ENCODE assay signal across 1 cellular context in the genomic region with DNA sequence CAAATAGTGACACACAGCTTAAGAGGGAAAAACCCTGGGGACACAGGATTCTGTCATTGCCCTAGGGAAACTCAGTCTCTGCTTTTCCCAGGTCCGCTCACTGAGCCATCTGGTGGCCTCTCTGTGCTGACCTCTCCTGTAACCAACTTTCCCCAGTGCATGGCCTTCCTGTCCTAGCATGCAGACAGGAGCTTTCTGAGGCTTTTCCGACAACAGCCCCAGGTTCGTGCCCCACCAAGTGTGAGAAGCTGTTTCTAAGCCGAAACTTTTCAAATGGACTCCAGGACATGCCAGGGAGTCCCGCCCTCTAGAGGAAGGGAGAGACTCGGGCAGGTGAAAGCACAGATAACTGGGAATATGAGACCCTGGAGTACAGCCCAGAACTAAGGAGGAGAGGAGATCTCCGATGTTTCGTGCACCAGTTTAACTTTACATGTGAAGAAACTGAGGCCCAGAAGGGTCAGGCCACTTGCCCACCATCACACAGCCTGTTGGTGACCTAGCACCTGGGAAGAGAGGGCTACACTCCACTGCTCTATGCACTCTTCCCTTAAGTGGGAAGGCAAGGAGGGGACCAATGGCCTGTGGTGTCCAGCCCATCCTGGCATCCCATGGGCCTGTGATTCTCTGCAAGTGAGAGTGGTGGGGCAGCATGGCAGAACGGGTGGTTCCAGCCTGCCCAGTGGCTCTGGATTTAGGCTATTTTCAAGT.
TF ChIP-seq lines count a peak whose summit lies in the region.

No MANE protein-coding gene starts in this region.

TF ChIP-seq in liver, 16 proteins besides CTCF, POLR2A, EP300 and RAD21 (continued from another document):
- TF ChIP-seq, protein P1, sequence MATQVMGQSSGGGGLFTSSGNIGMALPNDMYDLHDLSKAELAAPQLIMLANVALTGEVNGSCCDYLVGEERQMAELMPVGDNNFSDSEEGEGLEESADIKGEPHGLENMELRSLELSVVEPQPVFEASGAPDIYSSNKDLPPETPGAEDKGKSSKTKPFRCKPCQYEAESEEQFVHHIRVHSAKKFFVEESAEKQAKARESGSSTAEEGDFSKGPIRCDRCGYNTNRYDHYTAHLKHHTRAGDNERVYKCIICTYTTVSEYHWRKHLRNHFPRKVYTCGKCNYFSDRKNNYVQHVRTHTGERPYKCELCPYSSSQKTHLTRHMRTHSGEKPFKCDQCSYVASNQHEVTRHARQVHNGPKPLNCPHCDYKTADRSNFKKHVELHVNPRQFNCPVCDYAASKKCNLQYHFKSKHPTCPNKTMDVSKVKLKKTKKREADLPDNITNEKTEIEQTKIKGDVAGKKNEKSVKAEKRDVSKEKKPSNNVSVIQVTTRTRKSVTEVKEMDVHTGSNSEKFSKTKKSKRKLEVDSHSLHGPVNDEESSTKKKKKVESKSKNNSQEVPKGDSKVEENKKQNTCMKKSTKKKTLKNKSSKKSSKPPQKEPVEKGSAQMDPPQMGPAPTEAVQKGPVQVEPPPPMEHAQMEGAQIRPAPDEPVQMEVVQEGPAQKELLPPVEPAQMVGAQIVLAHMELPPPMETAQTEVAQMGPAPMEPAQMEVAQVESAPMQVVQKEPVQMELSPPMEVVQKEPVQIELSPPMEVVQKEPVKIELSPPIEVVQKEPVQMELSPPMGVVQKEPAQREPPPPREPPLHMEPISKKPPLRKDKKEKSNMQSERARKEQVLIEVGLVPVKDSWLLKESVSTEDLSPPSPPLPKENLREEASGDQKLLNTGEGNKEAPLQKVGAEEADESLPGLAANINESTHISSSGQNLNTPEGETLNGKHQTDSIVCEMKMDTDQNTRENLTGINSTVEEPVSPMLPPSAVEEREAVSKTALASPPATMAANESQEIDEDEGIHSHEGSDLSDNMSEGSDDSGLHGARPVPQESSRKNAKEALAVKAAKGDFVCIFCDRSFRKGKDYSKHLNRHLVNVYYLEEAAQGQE (IDR thresholded peaks at IDR 0.05) = no peak
- TF ChIP-seq YY1 (IDR thresholded peaks at IDR 0.05) = no peak
- TF ChIP-seq JUND (IDR thresholded peaks at IDR 0.05) = no peak
- no peak for TF ChIP-seq HNF4A (conservative IDR thresholded peaks at IDR 0.05)
- TF ChIP-seq, protein P2, sequence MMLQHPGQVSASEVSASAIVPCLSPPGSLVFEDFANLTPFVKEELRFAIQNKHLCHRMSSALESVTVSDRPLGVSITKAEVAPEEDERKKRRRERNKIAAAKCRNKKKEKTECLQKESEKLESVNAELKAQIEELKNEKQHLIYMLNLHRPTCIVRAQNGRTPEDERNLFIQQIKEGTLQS (IDR thresholded peaks at IDR 0.05) = no peak
- no peak for TF ChIP-seq TAF1 (conservative IDR thresholded peaks at IDR 0.05)
- no peak for TF ChIP-seq FOXA1 (IDR thresholded peaks at IDR 0.05)
- TF ChIP-seq HNF4G (IDR thresholded peaks at IDR 0.05) = no peak
- TF ChIP-seq FOXA2 (IDR thresholded peaks at IDR 0.05) = no peak
- no peak for TF ChIP-seq GABPA (IDR thresholded peaks at IDR 0.05 in 1 of 2, conservative IDR thresholded peaks at IDR 0.05 in 1 of 2)
TF ChIP-seq in liver: peak in this region for 0.
